In genomic region chr17:29561541-29562517, GRCh38 we compare ENCODE assay signal across 13 cellular contexts. TPM values are rescaled to one million over a fixed set of nuclear protein-coding genes. Genes with fewer than 3 reads are reported as not detected.
A peak's percentile ranks its signal among the peaks of the same experiment; 100 is the strongest.
DNase-seq lines count a peak whose midpoint lies in the region; ATAC-seq, FAIRE-seq and TF ChIP-seq lines count a peak whose summit lies in the region.
"Had no signal": no experiment of that assay in that cellular context is flagged by ENCODE, and none has a peak within 500 bp of the region (broad histone marks: within the 10 kb centered on the region; RNA-seq: fewer than 3 reads in every experiment).

No MANE protein-coding gene starts in this region.

- peaks cover 0 to 18% (median 12%) of the 10 kb centered on the region in 5 donors for H3K36me3 ChIP-seq in subcutaneous abdominal adipose tissue (ENCODE audit: control insufficient read depth in 5 of 5, insufficient read depth in 5 of 5, low read length in 5 of 5)

- no peak for TF ChIP-seq CTCF in lower leg skin (IDR thresholded peaks at IDR 0.05)

- peak; percentile 57 for DNase-seq in activated CD8-positive, alpha-beta memory T cell treated with anti-CD3 and anti-CD28 coated beads, Interleukin-2, amount 10 ng/mL, durations not matched to agents 7 days and 5 days
- DNase-seq in activated CD8-positive, alpha-beta memory T cell treated with anti-CD3 and anti-CD28 coated beads for 24 hours: no peak
- DNase-seq in UCSD-AML1 (lab: John Stamatoyannopoulos, UW; ENCODE audit: unreplicated experiment) (peak; percentile 60), lower leg skin (ENCODE audit: low spot score in 2 of 2) (peak; percentile 21 to 80), GM12892 (ENCODE audit: insufficient read length) (no peak)
- DNase-seq: mammary epithelial cell, NCI-H2081 treated with DMSO at 0.1 percent for 48 hours had no signal

- H3K4me3 Mint-ChIP-seq in activated CD8-positive, alpha-beta memory T cell treated with anti-CD3 and anti-CD28 coated beads, Interleukin-2, amount 10 ng/mL, durations not matched to agents 7 days and 5 days: no peak overlapping the region
- H3K4me3 Mint-ChIP-seq: activated naive CD4-positive, alpha-beta T cell treated with anti-CD3 and anti-CD28 coated beads, Interleukin-2, amount 50 U/mL, for 24 hours had no signal

- H3K27ac ChIP-seq in subcutaneous abdominal adipose tissue (ENCODE audit: low read depth, low read length): peak overlapping the region; percentile 46

- peaks cover 10 to 71% (median 58%) of the 10 kb centered on the region in 5 donors for H3K4me1 ChIP-seq in subcutaneous abdominal adipose tissue (ENCODE audit: control insufficient read depth in 5 of 5, insufficient read depth in 5 of 5, low read length in 5 of 5)

- H3K36me3 Mint-ChIP-seq in activated CD8-positive, alpha-beta memory T cell treated with anti-CD3 and anti-CD28 coated beads, Interleukin-2, amount 10 ng/mL, durations not matched to agents 7 days and 5 days: peaks cover 22% of the 10 kb centered on the region

- intact Hi-C loops in lower leg skin (cut with DNase I; ENCODE audit: low total_unique reads): no loop called here

- H3K4me3 ChIP-seq in lower leg skin (ENCODE audit: low read depth, poor library complexity, severe bottlenecking): no peak overlapping the region
- peak overlapping the region in 4 of 5 donors; percentile 0 to 51 (median 7) for H3K4me3 ChIP-seq in subcutaneous abdominal adipose tissue (ENCODE audit: low read depth in 1 of 5, low read length in 5 of 5)
- H3K4me3 ChIP-seq: dorsolateral prefrontal cortex had no signal

- no peaks in the 10 kb centered on the region for H3K27me3 ChIP-seq in subcutaneous abdominal adipose tissue (ENCODE audit: control insufficient read depth in 5 of 5, insufficient read depth in 4 of 5, low read length in 5 of 5)

- no peak for TF ChIP-seq POLR2A in lower leg skin (IDR thresholded peaks at IDR 0.05)
- TF ChIP-seq POLR2A in GM12892 (IDR thresholded peaks at IDR 0.05; ENCODE audit: low read depth, low read length): no peak

- no peaks in the 10 kb centered on the region for H3K9me3 ChIP-seq in subcutaneous abdominal adipose tissue (ENCODE audit: control insufficient read depth in 5 of 5, low read length in 5 of 5)

- no peak for FAIRE-seq in GM12892 (lab: Jason Lieb, UNC)

- WGBS in lower leg skin, 2 donors: 83 to 86% methylated on average over 16 to 17 of the region's 17 CpGs

- CTCF ChIA-PET in activated CD8-positive, alpha-beta memory T cell treated with anti-CD3 and anti-CD28 coated beads, Interleukin-2, amount 10 ng/mL, durations not matched to agents 7 days and 5 days (lab: Charles Lee): interaction anchor here (1.4 to 7.7 kb wide), 3 partner anchors 30 to 55 kb away, joined by 3 to 46 read pairs (median 4); no protein-coding TSS in a partner anchor

- peak overlapping the region; percentile 27 for H3K27ac Mint-ChIP-seq in activated CD8-positive, alpha-beta memory T cell treated with anti-CD3 and anti-CD28 coated beads, Interleukin-2, amount 10 ng/mL, durations not matched to agents 7 days and 5 days

- peak overlapping the region in 2 of 5 donors; percentile 14 to 34 for H3K9ac ChIP-seq in subcutaneous abdominal adipose tissue (ENCODE audit: low read length in 5 of 5)

- ATAC-seq in activated CD8-positive, alpha-beta memory T cell treated with anti-CD3 and anti-CD28 coated beads, Interleukin-2, amount 10 ng/mL, durations not matched to agents 7 days and 5 days: no peak
- ATAC-seq in GM21367 (IDR thresholded peaks at IDR 0.05; ENCODE audit: unreplicated experiment): no peak
- no peak for ATAC-seq in HG03521 (IDR thresholded peaks at IDR 0.05; ENCODE audit: unreplicated experiment)
- ATAC-seq: activated CD4-positive, CD25-positive, alpha-beta regulatory T cell treated with anti-CD3 and anti-CD28 coated beads, Interleukin-2, amount 50 U/mL, for 24 hours had no signal

- H3K4me1 Mint-ChIP-seq in activated CD8-positive, alpha-beta memory T cell treated with anti-CD3 and anti-CD28 coated beads, Interleukin-2, amount 10 ng/mL, durations not matched to agents 7 days and 5 days: peaks cover 60% of the 10 kb centered on the region

- no peaks in the 10 kb centered on the region for H3K27me3 Mint-ChIP-seq in activated CD8-positive, alpha-beta memory T cell treated with anti-CD3 and anti-CD28 coated beads, Interleukin-2, amount 10 ng/mL, durations not matched to agents 7 days and 5 days
- H3K27me3 Mint-ChIP-seq: activated naive CD4-positive, alpha-beta T cell treated with anti-CD3 and anti-CD28 coated beads, Interleukin-2, amount 50 U/mL, for 24 hours had no signal

- no peaks in the 10 kb centered on the region for H3K9me3 Mint-ChIP-seq in activated CD8-positive, alpha-beta memory T cell treated with anti-CD3 and anti-CD28 coated beads, Interleukin-2, amount 10 ng/mL, durations not matched to agents 7 days and 5 days (ENCODE audit: low read depth)
- H3K9me3 Mint-ChIP-seq: activated naive CD4-positive, alpha-beta T cell treated with anti-CD3 and anti-CD28 coated beads, Interleukin-2, amount 50 U/mL, for 24 hours had no signal

RNA-seq across cellular contexts. Expression of gene ABHD15, which starts 5.0 kb away (rescaled TPM):
- total RNA-seq in activated CD8-positive, alpha-beta memory T cell treated with anti-CD3 and anti-CD28 coated beads, Interleukin-2, amount 10 ng/mL, durations not matched to agents 7 days and 5 days: 10 to 100 TPM; 20.0 to 20.3 TPM
- 10 to 100 TPM in 1 of 4 donors, 1 to 10 TPM in 3; 4.1 to 10.4 (median 7.5) TPM for total RNA-seq in lower leg skin
- polyA plus RNA-seq in GM12892 (2012; ENCODE audit: missing spikeins): 2.4 TPM

RNA-seq across cellular contexts. Expression of gene TP53I13, which starts 6.7 kb away (rescaled TPM):
- 100 to 1,000 TPM in 1 of 2 experiments, 10 to 100 TPM in 1; 97.0 to 131 TPM for total RNA-seq in activated CD8-positive, alpha-beta memory T cell treated with anti-CD3 and anti-CD28 coated beads, Interleukin-2, amount 10 ng/mL, durations not matched to agents 7 days and 5 days
- 10 to 100 TPM; 30.2 to 55.8 (median 34.5) TPM for total RNA-seq in lower leg skin
- 12.3 TPM for polyA plus RNA-seq in GM12892 (2012; ENCODE audit: missing spikeins)

RNA-seq across cellular contexts. Expression of gene GIT1, which starts 27.6 kb away (rescaled TPM):
- total RNA-seq in activated CD8-positive, alpha-beta memory T cell treated with anti-CD3 and anti-CD28 coated beads, Interleukin-2, amount 10 ng/mL, durations not matched to agents 7 days and 5 days: 10 to 100 TPM; 69.5 to 79.5 TPM
- total RNA-seq in lower leg skin: 10 to 100 TPM; 44.0 to 67.1 (median 51.3) TPM
- 14.8 TPM for polyA plus RNA-seq in GM12892 (2012; ENCODE audit: missing spikeins)

RNA-seq across cellular contexts. Expression of gene ANKRD13B, which starts 31.1 kb away (rescaled TPM):
- total RNA-seq in activated CD8-positive, alpha-beta memory T cell treated with anti-CD3 and anti-CD28 coated beads, Interleukin-2, amount 10 ng/mL, durations not matched to agents 7 days and 5 days: 10 to 100 TPM; 15.6 to 20.1 TPM
- total RNA-seq in lower leg skin: 10 to 100 TPM in 2 of 4 donors, 1 to 10 TPM in 2; 8.1 to 18.8 (median 11.7) TPM
- polyA plus RNA-seq in GM12892 (2012; ENCODE audit: missing spikeins): 1.0 TPM

Comparison
In these comparisons a context has a peak if more than half of its experiments do, and no peak if none do; other contexts are left out.
1. DNase-seq: peak in activated CD8-positive, alpha-beta memory T cell treated with anti-CD3 and anti-CD28 coated beads, Interleukin-2, amount 10 ng/mL, durations not matched to agents 7 days and 5 days (single experiment), UCSD-AML1 (single experiment) and lower leg skin (2 of 2); none in activated CD8-positive, alpha-beta memory T cell treated with anti-CD3 and anti-CD28 coated beads for 24 hours (single experiment) and GM12892 (single experiment).